Comparison of ENCODE assay signal across 2 cellular contexts in genomic region chr2:63880603-63881002, GRCh38.
TF ChIP-seq lines count a peak whose summit lies in the region.

No MANE protein-coding gene starts in this region.

TF ChIP-seq in neural cell, 6 proteins besides CTCF, POLR2A, EP300 and RAD21:
- TF ChIP-seq SMC3 (conservative IDR thresholded peaks at IDR 0.05; ENCODE audit: poor library complexity) = no peak
- no peak for TF ChIP-seq POLR2AphosphoS5 (IDR thresholded peaks at IDR 0.05)
- no peak for TF ChIP-seq MXI1 (conservative IDR thresholded peaks at IDR 0.05; ENCODE audit: poor library complexity, severe bottlenecking)
- no peak for TF ChIP-seq TAF1 (IDR thresholded peaks at IDR 0.05; ENCODE audit: low read depth)
- TF ChIP-seq, protein P1, sequence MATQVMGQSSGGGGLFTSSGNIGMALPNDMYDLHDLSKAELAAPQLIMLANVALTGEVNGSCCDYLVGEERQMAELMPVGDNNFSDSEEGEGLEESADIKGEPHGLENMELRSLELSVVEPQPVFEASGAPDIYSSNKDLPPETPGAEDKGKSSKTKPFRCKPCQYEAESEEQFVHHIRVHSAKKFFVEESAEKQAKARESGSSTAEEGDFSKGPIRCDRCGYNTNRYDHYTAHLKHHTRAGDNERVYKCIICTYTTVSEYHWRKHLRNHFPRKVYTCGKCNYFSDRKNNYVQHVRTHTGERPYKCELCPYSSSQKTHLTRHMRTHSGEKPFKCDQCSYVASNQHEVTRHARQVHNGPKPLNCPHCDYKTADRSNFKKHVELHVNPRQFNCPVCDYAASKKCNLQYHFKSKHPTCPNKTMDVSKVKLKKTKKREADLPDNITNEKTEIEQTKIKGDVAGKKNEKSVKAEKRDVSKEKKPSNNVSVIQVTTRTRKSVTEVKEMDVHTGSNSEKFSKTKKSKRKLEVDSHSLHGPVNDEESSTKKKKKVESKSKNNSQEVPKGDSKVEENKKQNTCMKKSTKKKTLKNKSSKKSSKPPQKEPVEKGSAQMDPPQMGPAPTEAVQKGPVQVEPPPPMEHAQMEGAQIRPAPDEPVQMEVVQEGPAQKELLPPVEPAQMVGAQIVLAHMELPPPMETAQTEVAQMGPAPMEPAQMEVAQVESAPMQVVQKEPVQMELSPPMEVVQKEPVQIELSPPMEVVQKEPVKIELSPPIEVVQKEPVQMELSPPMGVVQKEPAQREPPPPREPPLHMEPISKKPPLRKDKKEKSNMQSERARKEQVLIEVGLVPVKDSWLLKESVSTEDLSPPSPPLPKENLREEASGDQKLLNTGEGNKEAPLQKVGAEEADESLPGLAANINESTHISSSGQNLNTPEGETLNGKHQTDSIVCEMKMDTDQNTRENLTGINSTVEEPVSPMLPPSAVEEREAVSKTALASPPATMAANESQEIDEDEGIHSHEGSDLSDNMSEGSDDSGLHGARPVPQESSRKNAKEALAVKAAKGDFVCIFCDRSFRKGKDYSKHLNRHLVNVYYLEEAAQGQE (IDR thresholded peaks at IDR 0.05; ENCODE audit: borderline replicate concordance) = no peak
- no peak for TF ChIP-seq EZH2 (IDR thresholded peaks at IDR 0.05; ENCODE audit: borderline replicate concordance, insufficient read depth, low read length, poor library complexity, severe bottlenecking)

TF ChIP-seq in HEK293T, 16 proteins besides CTCF, POLR2A, EP300 and RAD21:
- TF ChIP-seq FOXM1 (IDR thresholded peaks at IDR 0.05; ENCODE audit: borderline replicate concordance) = no peak
TF ChIP-seq in HEK293T: peak in this region for 0.
